ENCODE assay signal across 1 cellular context in the genomic region with DNA sequence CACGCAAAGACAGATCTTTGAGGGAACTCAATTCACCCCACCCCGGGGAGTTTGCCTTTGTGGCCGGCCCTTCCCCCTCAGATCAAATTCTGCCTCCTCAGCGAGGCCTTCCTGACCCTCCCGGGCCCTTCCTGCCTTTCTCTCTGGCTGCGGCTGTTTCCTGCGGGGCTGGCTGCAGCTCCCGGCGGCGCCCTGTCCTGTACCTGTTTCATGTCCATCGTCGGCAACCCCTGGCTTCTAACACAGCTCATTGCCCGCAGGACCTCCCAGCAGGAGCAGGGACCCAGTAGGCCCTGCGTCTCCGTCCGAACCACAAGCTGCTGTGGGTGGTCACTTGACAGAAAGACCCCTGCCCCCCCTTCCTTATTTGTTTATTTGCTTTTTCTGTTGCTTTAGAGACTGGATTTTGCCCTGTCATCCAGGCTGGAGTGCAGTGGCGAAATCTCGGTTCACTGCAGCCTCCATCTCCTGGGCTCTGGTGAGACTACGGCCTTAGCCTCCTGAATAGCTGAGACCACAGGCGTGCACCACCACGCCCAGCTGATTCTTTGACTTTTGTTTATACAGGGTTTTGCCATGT.
A peak's percentile ranks its signal among the peaks of the same experiment; 100 is the strongest.
TF ChIP-seq lines count a peak whose summit lies in the region.

No MANE protein-coding gene starts in this region.

TF ChIP-seq in K562, 482 proteins besides CTCF, POLR2A, EP300 and RAD21 (continues in another document):
- TF ChIP-seq, protein P1, sequence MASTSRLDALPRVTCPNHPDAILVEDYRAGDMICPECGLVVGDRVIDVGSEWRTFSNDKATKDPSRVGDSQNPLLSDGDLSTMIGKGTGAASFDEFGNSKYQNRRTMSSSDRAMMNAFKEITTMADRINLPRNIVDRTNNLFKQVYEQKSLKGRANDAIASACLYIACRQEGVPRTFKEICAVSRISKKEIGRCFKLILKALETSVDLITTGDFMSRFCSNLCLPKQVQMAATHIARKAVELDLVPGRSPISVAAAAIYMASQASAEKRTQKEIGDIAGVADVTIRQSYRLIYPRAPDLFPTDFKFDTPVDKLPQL (IDR thresholded peaks at IDR 0.05; ENCODE audit: extremely low read depth, insufficient read length), result no peak
- TF ChIP-seq HDAC2 (IDR thresholded peaks at IDR 0.05) (no peak), SIN3A (IDR thresholded peaks at IDR 0.05; ENCODE audit: borderline replicate concordance in 2 of 2, control insufficient read depth in 1 of 2, low read depth in 2 of 2, low read length in 2 of 2) (no peak), BACH1 (tag; IDR thresholded peaks at IDR 0.05) (peak; percentile 18; the same call in 1 of the 2 replicates), MYBL2 (IDR thresholded peaks at IDR 0.05; ENCODE audit: low read depth) (no peak), MYBL2 (CRISPR knock-in tag; IDR thresholded peaks at IDR 0.05; ENCODE audit: borderline replicate concordance) (no peak), FUS (optimal IDR thresholded peaks at IDR 0.05; ENCODE audit: low read depth, low read length) (no peak), ZNF583 (CRISPR knock-in tag; IDR thresholded peaks at IDR 0.05) (no peak), ZNF121 (CRISPR knock-in tag; conservative IDR thresholded peaks at IDR 0.05) (no peak), ELK3 (CRISPR knock-in tag; IDR thresholded peaks at IDR 0.05) (no peak), ILF3 (IDR thresholded peaks at IDR 0.05; ENCODE audit: borderline replicate concordance) (no peak), CBX2 (IDR thresholded peaks at IDR 0.05; ENCODE audit: insufficient read depth, low read length, poor library complexity, severe bottlenecking) (no peak), COPS2 (conservative IDR thresholded peaks at IDR 0.05) (no peak), ZNF184 (CRISPR knock-in tag; IDR thresholded peaks at IDR 0.05) (no peak), ZBTB11 (CRISPR knock-in tag; IDR thresholded peaks at IDR 0.05) (0 out of 6 replicates have a peak, but pooled peaks of 1 of the 3 experiments have one; percentile 35), KLF1 (tag; IDR thresholded peaks at IDR 0.05) (no peak), ZKSCAN1 (IDR thresholded peaks at IDR 0.05; ENCODE audit: low read depth, low read length) (no peak), ZBTB40 (IDR thresholded peaks at IDR 0.05) (no peak), ZBTB40 (CRISPR knock-in tag; IDR thresholded peaks at IDR 0.05) (no peak), MEF2A (IDR thresholded peaks at IDR 0.05; ENCODE audit: control insufficient read depth, low read depth, low read length) (no peak), PHF8 (IDR thresholded peaks at IDR 0.05; ENCODE audit: borderline replicate concordance, low read length) (peak; percentile 3; the same call in 1 of the 2 replicates), ID3 (CRISPR knock-in tag; IDR thresholded peaks at IDR 0.05) (no peak), ID3 (tag; IDR thresholded peaks at IDR 0.05) (no peak), ZBED1 (IDR thresholded peaks at IDR 0.05) (no peak), HMGN3 (IDR thresholded peaks at IDR 0.05; ENCODE audit: borderline replicate concordance, extremely low read depth, insufficient read length, low read depth, low read length) (no peak), CEBPG (CRISPR knock-in tag; IDR thresholded peaks at IDR 0.05) (no peak), CEBPG (tag; conservative IDR thresholded peaks at IDR 0.05 in 1 of 2, IDR thresholded peaks at IDR 0.05 in 1 of 2) (no peak), ZNF766 (CRISPR knock-in tag; conservative IDR thresholded peaks at IDR 0.05) (no peak; the same call in 1 of the 2 replicates), MTA3 (IDR thresholded peaks at IDR 0.05; ENCODE audit: borderline replicate concordance) (no peak), FOSL1 (tag; conservative IDR thresholded peaks at IDR 0.05) (peak; percentile 28; the same call in 1 of the 2 replicates), BCL6 (CRISPR knock-in tag; IDR thresholded peaks at IDR 0.05) (no peak), POU5F1 (IDR thresholded peaks at IDR 0.05; ENCODE audit: borderline replicate concordance, low read depth, low read length, partially characterized antibody) (no peak), GMEB1 (CRISPR knock-in tag; IDR thresholded peaks at IDR 0.05) (no peak), KDM5B (IDR thresholded peaks at IDR 0.05; ENCODE audit: insufficient replicate concordance, low read depth, low read length) (no peak), SMAD3 (CRISPR knock-in tag; conservative IDR thresholded peaks at IDR 0.05) (no peak), GABPB1 (CRISPR knock-in tag; IDR thresholded peaks at IDR 0.05) (no peak), ZNF124 (CRISPR knock-in tag; IDR thresholded peaks at IDR 0.05) (no peak)
- TF ChIP-seq, protein P2, sequence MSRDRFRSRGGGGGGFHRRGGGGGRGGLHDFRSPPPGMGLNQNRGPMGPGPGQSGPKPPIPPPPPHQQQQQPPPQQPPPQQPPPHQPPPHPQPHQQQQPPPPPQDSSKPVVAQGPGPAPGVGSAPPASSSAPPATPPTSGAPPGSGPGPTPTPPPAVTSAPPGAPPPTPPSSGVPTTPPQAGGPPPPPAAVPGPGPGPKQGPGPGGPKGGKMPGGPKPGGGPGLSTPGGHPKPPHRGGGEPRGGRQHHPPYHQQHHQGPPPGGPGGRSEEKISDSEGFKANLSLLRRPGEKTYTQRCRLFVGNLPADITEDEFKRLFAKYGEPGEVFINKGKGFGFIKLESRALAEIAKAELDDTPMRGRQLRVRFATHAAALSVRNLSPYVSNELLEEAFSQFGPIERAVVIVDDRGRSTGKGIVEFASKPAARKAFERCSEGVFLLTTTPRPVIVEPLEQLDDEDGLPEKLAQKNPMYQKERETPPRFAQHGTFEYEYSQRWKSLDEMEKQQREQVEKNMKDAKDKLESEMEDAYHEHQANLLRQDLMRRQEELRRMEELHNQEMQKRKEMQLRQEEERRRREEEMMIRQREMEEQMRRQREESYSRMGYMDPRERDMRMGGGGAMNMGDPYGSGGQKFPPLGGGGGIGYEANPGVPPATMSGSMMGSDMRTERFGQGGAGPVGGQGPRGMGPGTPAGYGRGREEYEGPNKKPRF (IDR thresholded peaks at IDR 0.05; ENCODE audit: low read depth, low read length), result no peak
- TF ChIP-seq, protein P3, sequence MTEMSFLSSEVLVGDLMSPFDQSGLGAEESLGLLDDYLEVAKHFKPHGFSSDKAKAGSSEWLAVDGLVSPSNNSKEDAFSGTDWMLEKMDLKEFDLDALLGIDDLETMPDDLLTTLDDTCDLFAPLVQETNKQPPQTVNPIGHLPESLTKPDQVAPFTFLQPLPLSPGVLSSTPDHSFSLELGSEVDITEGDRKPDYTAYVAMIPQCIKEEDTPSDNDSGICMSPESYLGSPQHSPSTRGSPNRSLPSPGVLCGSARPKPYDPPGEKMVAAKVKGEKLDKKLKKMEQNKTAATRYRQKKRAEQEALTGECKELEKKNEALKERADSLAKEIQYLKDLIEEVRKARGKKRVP (CRISPR knock-in tag; IDR thresholded peaks at IDR 0.05), result no peak
